In the genomic region with DNA sequence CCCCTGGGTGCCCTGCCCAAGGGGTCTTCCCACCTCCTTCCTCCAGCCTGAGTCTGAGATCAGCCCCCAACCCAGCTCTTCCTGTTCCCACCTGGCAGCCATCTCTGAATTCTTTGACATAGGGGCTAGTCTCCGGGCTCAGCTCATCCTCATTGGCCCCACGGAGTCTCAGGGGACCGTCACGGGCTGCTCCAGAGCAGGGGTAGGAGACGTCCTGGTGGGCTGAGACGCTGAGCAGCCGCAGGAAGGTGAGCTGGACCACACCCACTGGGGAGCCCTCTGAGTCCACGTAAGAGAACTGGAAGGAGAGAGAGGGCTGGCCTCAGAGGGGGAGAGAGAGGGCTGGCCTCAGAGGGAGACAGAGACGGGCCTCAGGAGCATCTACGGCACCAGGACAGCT, we compare ENCODE assay signal across 30 cellular contexts.
"Had no signal": no experiment of that assay in that cellular context is flagged by ENCODE, and none has a peak within 500 bp of the region (broad histone marks: within the 10 kb centered on the region; RNA-seq: fewer than 3 reads in every experiment).

No MANE protein-coding gene starts in this region.

- H3K27me3 ChIP-seq: brain microvascular endothelial cell, foreskin keratinocyte, heart right ventricle, left lung, upper lobe of left lung, vagina had no signal

- H3K27me3 Mint-ChIP-seq: activated CD4-positive, alpha-beta T cell treated with anti-CD3 and anti-CD28 coated beads, Interleukin-2, amount 10 ng/mL, durations not matched to agents 24 days and 14 days; activated T-cell treated with anti-CD3 and anti-CD28 coated beads, Interleukin-2, amount 50 U/mL, for 24 hours had no signal

- H2AFZ ChIP-seq: parathyroid adenoma had no signal

- H3K9ac ChIP-seq: parathyroid adenoma had no signal

- H3K4me1 ChIP-seq: parathyroid adenoma had no signal

- DNase-seq: activated CD4-positive, alpha-beta memory T cell treated with anti-CD3 and anti-CD28 coated beads for 36 hours; activated CD4-positive, alpha-beta T cell treated with anti-CD3 and anti-CD28 coated beads, Interleukin-2, amount 10 ng/mL, durations not matched to agents 24 days and 14 days; activated CD4-positive, CD25-positive, alpha-beta regulatory T cell treated with anti-CD3 and anti-CD28 coated beads, Interleukin-2, amount 50 U/mL, for 72 hours; activated CD8-positive, alpha-beta memory T cell treated with anti-CD3 and anti-CD28 coated beads, Interleukin-2, amount 50 U/mL, for 48 hours; activated gamma-delta T cell treated with Interleukin-2 at 50 U/mL for 16 hours; activated naive CD4-positive, alpha-beta T cell treated with anti-CD3 and anti-CD28 coated beads, Interleukin-2, amount 50 U/mL, for 16 hours; activated T-cell treated with anti-CD3 and anti-CD28 coated beads, Interleukin-2, amount 50 U/mL, for 24 hours; amniotic stem cell; brain microvascular endothelial cell; cortex of kidney; foreskin keratinocyte; heart right ventricle; kidney glomerular epithelial cell; mesendoderm; mucosa of descending colon; nephron progenitor cell; right cardiac atrium; stimulated activated CD4-positive, alpha-beta T cell treated with anti-CD3 and anti-CD28 coated beads, Interleukin-15, amount 100 ng/mL, for 24 hours; stimulated activated CD4-positive, alpha-beta T cell treated with anti-CD3 and anti-CD28 coated beads, Interleukin-2, amount 100 ng/mL, for 24 hours; stimulated activated naive CD4-positive, alpha-beta T cell treated with Interleukin-2 at 50 U/mL for 16 hours; SW 1271; T1000 had no signal

- H3K9me3 ChIP-seq: esophagus muscularis mucosa, heart right ventricle, left lung, mucosa of descending colon, upper lobe of left lung, vagina had no signal

- H3K27ac ChIP-seq: brain microvascular endothelial cell, esophagus muscularis mucosa, foreskin keratinocyte, heart right ventricle, left lung, parathyroid adenoma, upper lobe of left lung, vagina had no signal

- H3K9me3 Mint-ChIP-seq: activated CD4-positive, alpha-beta memory T cell treated with anti-CD3 and anti-CD28 coated beads for 36 hours; activated CD4-positive, alpha-beta T cell treated with anti-CD3 and anti-CD28 coated beads, Interleukin-2, amount 10 ng/mL, durations not matched to agents 24 days and 14 days; activated T-cell treated with anti-CD3 and anti-CD28 coated beads, Interleukin-2, amount 50 U/mL, for 24 hours; activated T-helper 17 cell treated with anti-CD3 and anti-CD28 coated beads, Interleukin-2, amount 50 U/mL, for 72 hours; nephron progenitor cell; T-helper 1 cell treated with Interleukin-12 subunit alpha and Interleukin-12 subunit beta and Interleukin-4 antibody, amounts not matched to agents 30 μg/mL and 1 μg/mL, for 36 hours had no signal

- H3K36me3 ChIP-seq: brain microvascular endothelial cell, esophagus muscularis mucosa, heart right ventricle, left lung, upper lobe of left lung, vagina had no signal

- ATAC-seq: activated T-helper 17 cell treated with anti-CD3 and anti-CD28 coated beads, Interleukin-2, amount 50 U/mL, for 72 hours; foreskin keratinocyte; heart right ventricle; left lung; mucosa of descending colon; right cardiac atrium had no signal

- H3K4me3 Mint-ChIP-seq: activated CD4-positive, alpha-beta memory T cell treated with anti-CD3 and anti-CD28 coated beads for 36 hours; activated CD4-positive, alpha-beta T cell treated with anti-CD3 and anti-CD28 coated beads, Interleukin-2, amount 10 ng/mL, durations not matched to agents 24 days and 14 days; activated T-cell treated with anti-CD3 and anti-CD28 coated beads, Interleukin-2, amount 50 U/mL, for 24 hours; activated T-helper 17 cell treated with anti-CD3 and anti-CD28 coated beads, Interleukin-2, amount 50 U/mL, for 72 hours; nephron progenitor cell; T-helper 1 cell treated with Interleukin-12 subunit alpha and Interleukin-12 subunit beta and Interleukin-4 antibody, amounts not matched to agents 30 μg/mL and 1 μg/mL, for 36 hours had no signal

- H3K36me3 Mint-ChIP-seq: activated CD4-positive, alpha-beta memory T cell treated with anti-CD3 and anti-CD28 coated beads for 36 hours had no signal

- H3K79me2 ChIP-seq: parathyroid adenoma had no signal

- H3K4me3 ChIP-seq: esophagus muscularis mucosa, heart right ventricle, left lung, lung, mucosa of descending colon, upper lobe of left lung, vagina had no signal

- H3K27ac Mint-ChIP-seq: activated CD4-positive, alpha-beta memory T cell treated with anti-CD3 and anti-CD28 coated beads for 36 hours; activated CD4-positive, alpha-beta T cell treated with anti-CD3 and anti-CD28 coated beads, Interleukin-2, amount 10 ng/mL, durations not matched to agents 24 days and 14 days; activated T-cell treated with anti-CD3 and anti-CD28 coated beads, Interleukin-2, amount 50 U/mL, for 24 hours; activated T-helper 17 cell treated with anti-CD3 and anti-CD28 coated beads, Interleukin-2, amount 50 U/mL, for 72 hours; nephron progenitor cell; T-helper 1 cell treated with Interleukin-12 subunit alpha and Interleukin-12 subunit beta and Interleukin-4 antibody, amounts not matched to agents 30 μg/mL and 1 μg/mL, for 36 hours had no signal
